ENCODE assay signal across 8 cellular contexts in the genomic region with DNA sequence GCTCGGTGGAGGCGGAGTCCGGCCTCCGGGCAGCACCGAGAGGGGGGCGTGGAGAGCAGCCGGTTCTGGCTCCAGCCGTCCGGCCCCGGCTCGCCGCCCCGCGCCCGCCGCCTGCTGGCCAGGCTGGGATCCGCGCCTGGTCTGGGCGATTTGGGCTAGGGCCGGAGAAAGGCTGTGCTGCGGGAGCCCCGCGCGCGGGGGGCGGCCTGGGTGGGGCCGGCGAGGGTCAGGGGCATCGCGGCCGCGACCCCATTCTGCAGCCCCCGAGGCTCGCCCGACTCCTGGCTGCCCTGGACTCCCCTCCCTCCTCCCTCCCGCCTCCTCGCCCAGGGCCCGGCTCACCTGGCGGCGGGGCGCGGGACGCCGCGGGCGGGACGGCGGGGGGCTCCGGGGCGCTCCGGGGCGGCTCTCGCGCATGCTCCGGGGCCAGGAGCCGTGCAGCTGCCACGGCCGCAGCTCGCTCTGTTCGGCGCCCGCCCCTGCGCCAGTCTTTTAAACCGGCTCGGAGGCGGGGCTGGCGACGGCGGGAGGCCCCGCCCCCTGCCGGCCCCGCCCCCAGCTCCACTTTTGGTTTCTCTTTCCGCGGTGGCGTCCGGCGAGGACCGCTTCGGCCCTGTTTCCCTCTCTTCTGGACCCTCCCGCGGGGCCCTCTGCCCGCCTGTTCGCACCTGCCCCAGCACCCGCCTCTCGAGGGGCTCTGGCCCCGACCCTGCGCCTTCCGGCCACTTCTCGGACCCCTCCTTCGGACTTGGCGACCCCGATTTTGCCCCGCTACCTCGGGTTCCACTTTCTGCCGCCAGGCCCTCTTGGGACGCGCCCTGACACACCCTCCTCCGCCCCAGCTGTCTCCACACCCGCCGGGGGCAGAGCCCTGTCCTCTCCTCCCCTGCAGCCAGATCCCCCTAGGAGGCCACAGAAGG. TPM values are rescaled to one million over a fixed set of nuclear protein-coding genes. Genes with fewer than 3 reads are reported as not detected.
A peak's percentile ranks its signal among the peaks of the same experiment; 100 is the strongest.
DNase-seq lines count a peak whose midpoint lies in the region; ATAC-seq and TF ChIP-seq lines count a peak whose summit lies in the region.

Gene SOCS1, minus strand, starts transcription at position 468 of the 920 bp plus-strand sequence. CDS start 726 bp downstream, outside the sequence.

- 1% methylated on average over 41 of the region's 100 CpGs for WGBS in SK-N-SH (ENCODE audit: low lambda C conversion rate)
- 0 to 1% (median 0%) methylated on average over 40 to 100 of the region's 100 CpGs for WGBS in ovary, 3 donors

- peak within 1 kb of the TSS; percentile 87 for H3K9ac ChIP-seq in SK-N-SH

- TF ChIP-seq RAD21 in SK-N-SH (IDR thresholded peaks at IDR 0.05; ENCODE audit: low read length) = peak; percentile 73

- POLR2A ChIA-PET in SK-N-SH (lab: Yijun Ruan, JAX) = interaction anchor here (0.7 to 1.5 kb wide), 11 partner anchors 56 to 311 kb away, joined by 3 to 9 read pairs (median 3); no protein-coding TSS in a partner anchor

- H3K4me1 ChIP-seq in HAP-1 (peaks cover 11% of the 10 kb centered on the region), SK-N-SH (ENCODE audit: control insufficient read depth in 1 of 2, insufficient read depth in 2 of 2, low read depth in 1 of 2, low read length in 1 of 2) (peaks cover 9 to 27% of the 10 kb centered on the region in 2 experiments; a peak in 3 of 4 replicates), ovary (ENCODE audit: insufficient read depth) (peaks cover 6% of the 10 kb centered on the region), thoracic aorta (ENCODE audit: control insufficient read depth in 1 of 2, low read depth in 2 of 2) (peaks cover 13 to 55% of the 10 kb centered on the region in 2 donors)

- peaks cover 25% of the 10 kb centered on the region for H3K79me2 ChIP-seq in SK-N-SH (ENCODE audit: insufficient read depth)

- peaks cover 22% of the 10 kb centered on the region for H3F3A ChIP-seq in SK-N-SH (replicated peaks; ENCODE audit: insufficient read depth)

- peak within 1 kb of the TSS; percentile 85 for H2AFZ ChIP-seq in SK-N-SH (ENCODE audit: low read depth)

- H3K27ac ChIP-seq in SK-N-SH (ENCODE audit: low read depth in 2 of 2, low read length in 1 of 2) = peak within 1 kb of the TSS; percentile 86 to 94
- peak within 1 kb of the TSS; percentile 82 to 99 for H3K27ac ChIP-seq in ovary
- peak within 1 kb of the TSS; percentile 93 to 95 for H3K27ac ChIP-seq in thoracic aorta

- H3K9me2 ChIP-seq in SK-N-SH = no peaks in the 10 kb centered on the region

- H3K27ac Mint-ChIP-seq in activated naive CD4-positive, alpha-beta T cell treated with anti-CD3 and anti-CD28 coated beads, Interleukin-2, amount 50 U/mL, for 24 hours = peak within 1 kb of the TSS; percentile 96

- H3K27me3 Mint-ChIP-seq in activated naive CD4-positive, alpha-beta T cell treated with anti-CD3 and anti-CD28 coated beads, Interleukin-2, amount 50 U/mL, for 24 hours = no peaks in the 10 kb centered on the region

- DNase-seq in GM04504 (ENCODE audit: low read depth) = peak; percentile 66
- peak; percentile 77 to 87 for DNase-seq in HAP-1 (ENCODE audit: low spot score in 2 of 2)
- DNase-seq in M059J (ENCODE audit: low read depth) = peak; percentile 80
- DNase-seq in SK-N-SH = peak; percentile 95
- DNase-seq in head of caudate nucleus = peak; percentile 40 to 93 (median 84)
- peak; percentile 85 to 93 (median 89) for DNase-seq in ovary
- DNase-seq in thoracic aorta (ENCODE audit: low spot score) = no peak

- H3K36me3 ChIP-seq in HAP-1 (replicated peaks) = no peaks in the 10 kb centered on the region
- peaks cover 3 to 4% of the 10 kb centered on the region in 2 experiments for H3K36me3 ChIP-seq in SK-N-SH (replicated peaks in 1 of 2; ENCODE audit: control insufficient read depth in 1 of 2, insufficient read depth in 2 of 2, low read length in 1 of 2)
- no peaks in the 10 kb centered on the region for H3K36me3 ChIP-seq in ovary
- H3K36me3 ChIP-seq in thoracic aorta = no peaks in the 10 kb centered on the region

- in situ Hi-C loops in HAP-1 (cut with MboI; ENCODE audit: low sequenced_read_pairs) = no loop called here

- TF ChIP-seq POLR2A in ovary (IDR thresholded peaks at IDR 0.05) = peak; percentile 94

- intact Hi-C loops in head of caudate nucleus (cut with DNase I) (loop anchor here (2.0 to 5.0 kb wide), 2 partner anchors 89 to 289 kb away; partner anchors contain the start of gene RMI2), ovary (cut with DNase I) (loop anchor here (2.0 to 10.0 kb wide), 6 partner anchors 56 to 285 kb away; partner anchors contain the start of gene RMI2 (in 2 of the 4))

- ATAC-seq in thoracic aorta (ENCODE audit: insufficient number of reproducible peaks, low FRiP score, low read depth) = peak; percentile 50

- H3K4me3 Mint-ChIP-seq in activated naive CD4-positive, alpha-beta T cell treated with anti-CD3 and anti-CD28 coated beads, Interleukin-2, amount 50 U/mL, for 24 hours = peak within 1 kb of the TSS; percentile 94

- H4K20me1 ChIP-seq in SK-N-SH (ENCODE audit: insufficient read depth) = peaks cover 32% of the 10 kb centered on the region

- H3K9me3 ChIP-seq in HAP-1 = no peaks in the 10 kb centered on the region
- H3K9me3 ChIP-seq in SK-N-SH = no peaks in the 10 kb centered on the region
- H3K9me3 ChIP-seq in ovary = no peaks in the 10 kb centered on the region
- H3K9me3 ChIP-seq in thoracic aorta = no peaks in the 10 kb centered on the region

- TF ChIP-seq EP300 in SK-N-SH (IDR thresholded peaks at IDR 0.05; ENCODE audit: borderline replicate concordance in 1 of 2, low read depth in 1 of 2, low read length in 1 of 2) (no peak), ovary (IDR thresholded peaks at IDR 0.05) (no peak)

- peaks cover 13% of the 10 kb centered on the region for H3K36me3 Mint-ChIP-seq in activated naive CD4-positive, alpha-beta T cell treated with anti-CD3 and anti-CD28 coated beads, Interleukin-2, amount 50 U/mL, for 24 hours

- peaks cover 52% of the 10 kb centered on the region for H3K4me1 Mint-ChIP-seq in activated naive CD4-positive, alpha-beta T cell treated with anti-CD3 and anti-CD28 coated beads, Interleukin-2, amount 50 U/mL, for 24 hours

- H3K27me3 ChIP-seq in HAP-1 (ENCODE audit: low read depth) (no peaks in the 10 kb centered on the region), SK-N-SH (ENCODE audit: insufficient read depth) (no peaks in the 10 kb centered on the region), ovary (no peaks in the 10 kb centered on the region), thoracic aorta (replicated peaks; ENCODE audit: insufficient read depth) (no peaks in the 10 kb centered on the region)

- peak within 1 kb of the TSS; percentile 99 for H3K4me2 ChIP-seq in SK-N-SH

- TF ChIP-seq CTCF in SK-N-SH (IDR thresholded peaks at IDR 0.05) = peak; percentile 73
- peak; percentile 85 to 98 (median 98) for TF ChIP-seq CTCF in ovary (IDR thresholded peaks at IDR 0.05)
- peak; percentile 92 for TF ChIP-seq CTCF in thoracic aorta (IDR thresholded peaks at IDR 0.05)

- CTCF ChIA-PET in SK-N-SH (lab: Yijun Ruan, JAX) = interaction anchor here (0.6 to 14.4 kb wide), 91 partner anchors 10 to 365 kb away, joined by 3 to 318 read pairs (median 4); partner anchors contain the start of genes PRM3 and TNP2

- peak within 1 kb of the TSS; percentile 77 for H3K4me3 ChIP-seq in HAP-1
- H3K4me3 ChIP-seq in SK-N-SH (ENCODE audit: low read depth in 2 of 2, low read length in 1 of 2) = peak within 1 kb of the TSS; percentile 79 to 84
- peak within 1 kb of the TSS; percentile 87 for H3K4me3 ChIP-seq in ovary
- H3K4me3 ChIP-seq in thoracic aorta = peak within 1 kb of the TSS; percentile 87

- H3K9me3 Mint-ChIP-seq in activated naive CD4-positive, alpha-beta T cell treated with anti-CD3 and anti-CD28 coated beads, Interleukin-2, amount 50 U/mL, for 24 hours = no peaks in the 10 kb centered on the region

TF ChIP-seq in SK-N-SH, 30 proteins besides CTCF, POLR2A, EP300 and RAD21 (continues in another document):
- TF ChIP-seq, protein P1, sequence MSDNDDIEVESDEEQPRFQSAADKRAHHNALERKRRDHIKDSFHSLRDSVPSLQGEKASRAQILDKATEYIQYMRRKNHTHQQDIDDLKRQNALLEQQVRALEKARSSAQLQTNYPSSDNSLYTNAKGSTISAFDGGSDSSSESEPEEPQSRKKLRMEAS (IDR thresholded peaks at IDR 0.05; ENCODE audit: low read depth) = peak; percentile 33; the same call in 1 of the 2 replicates
- TF ChIP-seq YY1 (IDR thresholded peaks at IDR 0.05; ENCODE audit: low read depth) (peak; percentile 54; the same call in 1 of the 2 replicates), FOXM1 (IDR thresholded peaks at IDR 0.05; ENCODE audit: low read depth) (no peak), USF1 (IDR thresholded peaks at IDR 0.05; ENCODE audit: borderline replicate concordance, low read depth) (no peak), SIN3A (IDR thresholded peaks at IDR 0.05; ENCODE audit: borderline replicate concordance, low read depth, low read length) (0 out of 2 replicates have a peak, but pooled peaks have one; percentile 27), TEAD4 (IDR thresholded peaks at IDR 0.05; ENCODE audit: borderline replicate concordance, insufficient read depth) (no peak), GATA2 (CRISPR knock-in tag; IDR thresholded peaks at IDR 0.05) (no peak), MXI1 (IDR thresholded peaks at IDR 0.05; ENCODE audit: low read depth, low read length) (peak; percentile 49; the same call in 1 of the 2 replicates), FOSL2 (IDR thresholded peaks at IDR 0.05; ENCODE audit: borderline replicate concordance, low read depth) (no peak)
- TF ChIP-seq, protein P2, sequence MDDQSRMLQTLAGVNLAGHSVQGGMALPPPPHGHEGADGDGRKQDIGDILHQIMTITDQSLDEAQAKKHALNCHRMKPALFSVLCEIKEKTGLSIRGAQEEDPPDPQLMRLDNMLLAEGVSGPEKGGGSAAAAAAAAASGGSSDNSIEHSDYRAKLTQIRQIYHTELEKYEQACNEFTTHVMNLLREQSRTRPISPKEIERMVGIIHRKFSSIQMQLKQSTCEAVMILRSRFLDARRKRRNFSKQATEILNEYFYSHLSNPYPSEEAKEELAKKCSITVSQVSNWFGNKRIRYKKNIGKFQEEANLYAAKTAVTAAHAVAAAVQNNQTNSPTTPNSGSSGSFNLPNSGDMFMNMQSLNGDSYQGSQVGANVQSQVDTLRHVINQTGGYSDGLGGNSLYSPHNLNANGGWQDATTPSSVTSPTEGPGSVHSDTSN (IDR thresholded peaks at IDR 0.05) = no peak

RNA-seq across cellular contexts. Expression of gene SOCS1, which starts in this region (rescaled TPM):
- total RNA-seq in M059J (2014; rRNA removed; shearing (Covaris generic)) = 6.6 and 8.3 TPM in 2 replicates
- polyA plus RNA-seq in SK-N-SH (2012; rRNA removed) (6.3 and 8.6 TPM in 2 replicates), ovary (1 to 10 TPM; 1.1 to 5.5 TPM)
- polyA plus RNA-seq in SK-N-SH (2012; cell fraction: cytosol; rRNA removed) = 4.7 and 6.1 TPM in 2 replicates
- polyA plus RNA-seq in SK-N-SH (2012; cell fraction: nucleus; rRNA removed) = 28.4 and 39.6 TPM in 2 replicates
- total RNA-seq in ovary (10 to 100 TPM in 2 of 7 donors, 1 to 10 TPM in 5; 6.3 to 42.7 (median 9.4) TPM), thoracic aorta (10 to 100 TPM; 16.9 to 22.6 TPM)
